1 cellular context compared by ENCODE assay signal in the genomic region with DNA sequence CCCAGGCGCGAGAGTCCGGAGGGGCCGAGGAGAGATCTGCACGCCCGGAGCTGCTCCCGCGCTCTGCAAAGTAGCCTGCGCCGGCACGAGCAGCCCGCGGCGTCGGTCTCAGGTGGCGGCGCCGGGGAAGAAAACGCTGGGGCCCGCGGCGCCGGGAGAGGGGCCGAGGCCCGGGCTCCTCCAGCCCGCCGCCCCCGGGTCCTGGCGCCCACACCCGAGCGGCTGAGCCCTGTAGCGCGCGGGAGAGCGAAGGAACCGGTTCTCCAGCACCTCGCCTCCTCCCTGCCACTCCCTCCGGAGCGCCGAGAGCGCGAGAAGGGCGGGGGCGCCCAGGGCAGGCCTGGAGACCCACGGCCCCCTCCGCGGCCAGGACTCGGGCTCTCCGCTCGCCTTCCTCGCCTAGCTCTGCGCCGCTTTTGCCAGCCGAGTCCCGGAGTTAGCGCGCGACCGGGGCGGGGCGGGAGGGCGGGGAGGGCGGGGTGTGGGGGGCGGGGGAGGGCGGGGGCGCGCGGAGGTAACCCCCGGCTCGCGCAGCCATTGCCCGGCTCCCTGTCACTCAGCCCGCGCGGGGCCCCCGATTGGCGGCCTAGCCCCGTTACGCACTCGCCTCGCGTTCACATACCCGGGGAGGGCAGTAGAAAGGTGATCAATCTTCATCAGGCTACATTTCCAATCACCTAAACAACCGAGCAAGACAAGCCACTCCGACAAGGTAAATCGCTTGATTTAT.
A peak's percentile ranks its signal among the peaks of the same experiment; 100 is the strongest.
TF ChIP-seq lines count a peak whose summit lies in the region.

A gene (plus strand): TSS at position 645 of the 730 bp plus-strand sequence. CDS start 2,161 bp downstream, outside the sequence.

TF ChIP-seq in HepG2, 621 proteins besides CTCF, POLR2A, EP300 and RAD21 (continued from another document and continues in another):
- TF ChIP-seq, protein P1, sequence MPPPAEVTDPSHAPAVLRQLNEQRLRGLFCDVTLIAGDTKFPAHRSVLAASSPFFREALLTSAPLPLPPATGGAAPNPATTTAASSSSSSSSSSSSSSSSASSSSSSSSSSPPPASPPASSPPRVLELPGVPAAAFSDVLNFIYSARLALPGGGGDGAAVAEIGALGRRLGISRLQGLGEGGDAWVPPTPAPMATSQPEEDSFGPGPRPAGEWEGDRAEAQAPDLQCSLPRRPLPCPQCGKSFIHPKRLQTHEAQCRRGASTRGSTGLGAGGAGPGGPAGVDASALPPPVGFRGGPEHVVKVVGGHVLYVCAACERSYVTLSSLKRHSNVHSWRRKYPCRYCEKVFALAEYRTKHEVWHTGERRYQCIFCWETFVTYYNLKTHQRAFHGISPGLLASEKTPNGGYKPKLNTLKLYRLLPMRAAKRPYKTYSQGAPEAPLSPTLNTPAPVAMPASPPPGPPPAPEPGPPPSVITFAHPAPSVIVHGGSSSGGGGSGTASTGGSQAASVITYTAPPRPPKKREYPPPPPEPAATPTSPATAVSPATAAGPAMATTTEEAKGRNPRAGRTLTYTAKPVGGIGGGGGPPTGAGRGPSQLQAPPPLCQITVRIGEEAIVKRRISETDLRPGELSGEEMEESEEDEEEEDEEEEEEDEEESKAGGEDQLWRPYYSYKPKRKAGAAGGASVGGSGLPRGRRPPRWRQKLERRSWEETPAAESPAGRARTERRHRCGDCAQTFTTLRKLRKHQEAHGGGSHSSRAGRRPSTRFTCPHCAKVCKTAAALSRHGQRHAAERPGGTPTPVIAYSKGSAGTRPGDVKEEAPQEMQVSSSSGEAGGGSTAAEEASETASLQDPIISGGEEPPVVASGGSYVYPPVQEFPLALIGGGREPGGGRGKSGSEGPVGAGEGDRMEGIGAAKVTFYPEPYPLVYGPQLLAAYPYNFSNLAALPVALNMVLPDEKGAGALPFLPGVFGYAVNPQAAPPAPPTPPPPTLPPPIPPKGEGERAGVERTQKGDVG (CRISPR knock-in tag; IDR thresholded peaks at IDR 0.05; ENCODE audit: borderline replicate concordance): no peak
- TF ChIP-seq MAFG (CRISPR knock-in tag; IDR thresholded peaks at IDR 0.05) (no peak), IRX3 (CRISPR knock-in tag; IDR thresholded peaks at IDR 0.05; ENCODE audit: borderline replicate concordance, low read depth) (no peak), JUND (CRISPR knock-in tag; IDR thresholded peaks at IDR 0.05) (peak; percentile 58; the same call in 1 of the 2 replicates), FOXA1 (IDR thresholded peaks at IDR 0.05) (no peak), FOXA1 (CRISPR knock-in tag; IDR thresholded peaks at IDR 0.05) (no peak), NFYB (CRISPR knock-in tag; IDR thresholded peaks at IDR 0.05) (peak; percentile 89), MTF1 (CRISPR knock-in tag; IDR thresholded peaks at IDR 0.05) (peak; percentile 64; the same call in 1 of the 2 replicates), MBD4 (IDR thresholded peaks at IDR 0.05; ENCODE audit: borderline replicate concordance, low read length) (no peak), EED (CRISPR knock-in tag; IDR thresholded peaks at IDR 0.05) (peak; percentile 68; the same call in 1 of the 2 replicates), RELA (CRISPR knock-in tag; IDR thresholded peaks at IDR 0.05) (no peak), SSRP1 (CRISPR knock-in tag; IDR thresholded peaks at IDR 0.05) (no peak), ZNF607 (CRISPR knock-in tag; IDR thresholded peaks at IDR 0.05; ENCODE audit: borderline replicate concordance) (no peak), TAF15 (IDR thresholded peaks at IDR 0.05; ENCODE audit: low read depth, low read length, poor library complexity, severe bottlenecking) (no peak), ZNF484 (CRISPR knock-in tag; IDR thresholded peaks at IDR 0.05; ENCODE audit: borderline replicate concordance, low read depth) (no peak), MEIS2 (CRISPR knock-in tag; IDR thresholded peaks at IDR 0.05) (peak; percentile 95), TCF12 (IDR thresholded peaks at IDR 0.05) (no peak), TCF12 (CRISPR knock-in tag; IDR thresholded peaks at IDR 0.05) (no peak), PAWR (CRISPR knock-in tag; IDR thresholded peaks at IDR 0.05; ENCODE audit: borderline replicate concordance) (no peak), FLYWCH1 (CRISPR knock-in tag; IDR thresholded peaks at IDR 0.05) (no peak), BRD4 (CRISPR knock-in tag; IDR thresholded peaks at IDR 0.05) (no peak), PHF5A (CRISPR knock-in tag; IDR thresholded peaks at IDR 0.05; ENCODE audit: low read depth, unreplicated experiment) (no peak), MAF1 (CRISPR knock-in tag; IDR thresholded peaks at IDR 0.05; ENCODE audit: borderline replicate concordance) (no peak)
- TF ChIP-seq, protein P2, sequence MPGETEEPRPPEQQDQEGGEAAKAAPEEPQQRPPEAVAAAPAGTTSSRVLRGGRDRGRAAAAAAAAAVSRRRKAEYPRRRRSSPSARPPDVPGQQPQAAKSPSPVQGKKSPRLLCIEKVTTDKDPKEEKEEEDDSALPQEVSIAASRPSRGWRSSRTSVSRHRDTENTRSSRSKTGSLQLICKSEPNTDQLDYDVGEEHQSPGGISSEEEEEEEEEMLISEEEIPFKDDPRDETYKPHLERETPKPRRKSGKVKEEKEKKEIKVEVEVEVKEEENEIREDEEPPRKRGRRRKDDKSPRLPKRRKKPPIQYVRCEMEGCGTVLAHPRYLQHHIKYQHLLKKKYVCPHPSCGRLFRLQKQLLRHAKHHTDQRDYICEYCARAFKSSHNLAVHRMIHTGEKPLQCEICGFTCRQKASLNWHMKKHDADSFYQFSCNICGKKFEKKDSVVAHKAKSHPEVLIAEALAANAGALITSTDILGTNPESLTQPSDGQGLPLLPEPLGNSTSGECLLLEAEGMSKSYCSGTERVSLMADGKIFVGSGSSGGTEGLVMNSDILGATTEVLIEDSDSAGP (CRISPR knock-in tag; IDR thresholded peaks at IDR 0.05; ENCODE audit: borderline replicate concordance): peak; percentile 85
- TF ChIP-seq, protein P3, sequence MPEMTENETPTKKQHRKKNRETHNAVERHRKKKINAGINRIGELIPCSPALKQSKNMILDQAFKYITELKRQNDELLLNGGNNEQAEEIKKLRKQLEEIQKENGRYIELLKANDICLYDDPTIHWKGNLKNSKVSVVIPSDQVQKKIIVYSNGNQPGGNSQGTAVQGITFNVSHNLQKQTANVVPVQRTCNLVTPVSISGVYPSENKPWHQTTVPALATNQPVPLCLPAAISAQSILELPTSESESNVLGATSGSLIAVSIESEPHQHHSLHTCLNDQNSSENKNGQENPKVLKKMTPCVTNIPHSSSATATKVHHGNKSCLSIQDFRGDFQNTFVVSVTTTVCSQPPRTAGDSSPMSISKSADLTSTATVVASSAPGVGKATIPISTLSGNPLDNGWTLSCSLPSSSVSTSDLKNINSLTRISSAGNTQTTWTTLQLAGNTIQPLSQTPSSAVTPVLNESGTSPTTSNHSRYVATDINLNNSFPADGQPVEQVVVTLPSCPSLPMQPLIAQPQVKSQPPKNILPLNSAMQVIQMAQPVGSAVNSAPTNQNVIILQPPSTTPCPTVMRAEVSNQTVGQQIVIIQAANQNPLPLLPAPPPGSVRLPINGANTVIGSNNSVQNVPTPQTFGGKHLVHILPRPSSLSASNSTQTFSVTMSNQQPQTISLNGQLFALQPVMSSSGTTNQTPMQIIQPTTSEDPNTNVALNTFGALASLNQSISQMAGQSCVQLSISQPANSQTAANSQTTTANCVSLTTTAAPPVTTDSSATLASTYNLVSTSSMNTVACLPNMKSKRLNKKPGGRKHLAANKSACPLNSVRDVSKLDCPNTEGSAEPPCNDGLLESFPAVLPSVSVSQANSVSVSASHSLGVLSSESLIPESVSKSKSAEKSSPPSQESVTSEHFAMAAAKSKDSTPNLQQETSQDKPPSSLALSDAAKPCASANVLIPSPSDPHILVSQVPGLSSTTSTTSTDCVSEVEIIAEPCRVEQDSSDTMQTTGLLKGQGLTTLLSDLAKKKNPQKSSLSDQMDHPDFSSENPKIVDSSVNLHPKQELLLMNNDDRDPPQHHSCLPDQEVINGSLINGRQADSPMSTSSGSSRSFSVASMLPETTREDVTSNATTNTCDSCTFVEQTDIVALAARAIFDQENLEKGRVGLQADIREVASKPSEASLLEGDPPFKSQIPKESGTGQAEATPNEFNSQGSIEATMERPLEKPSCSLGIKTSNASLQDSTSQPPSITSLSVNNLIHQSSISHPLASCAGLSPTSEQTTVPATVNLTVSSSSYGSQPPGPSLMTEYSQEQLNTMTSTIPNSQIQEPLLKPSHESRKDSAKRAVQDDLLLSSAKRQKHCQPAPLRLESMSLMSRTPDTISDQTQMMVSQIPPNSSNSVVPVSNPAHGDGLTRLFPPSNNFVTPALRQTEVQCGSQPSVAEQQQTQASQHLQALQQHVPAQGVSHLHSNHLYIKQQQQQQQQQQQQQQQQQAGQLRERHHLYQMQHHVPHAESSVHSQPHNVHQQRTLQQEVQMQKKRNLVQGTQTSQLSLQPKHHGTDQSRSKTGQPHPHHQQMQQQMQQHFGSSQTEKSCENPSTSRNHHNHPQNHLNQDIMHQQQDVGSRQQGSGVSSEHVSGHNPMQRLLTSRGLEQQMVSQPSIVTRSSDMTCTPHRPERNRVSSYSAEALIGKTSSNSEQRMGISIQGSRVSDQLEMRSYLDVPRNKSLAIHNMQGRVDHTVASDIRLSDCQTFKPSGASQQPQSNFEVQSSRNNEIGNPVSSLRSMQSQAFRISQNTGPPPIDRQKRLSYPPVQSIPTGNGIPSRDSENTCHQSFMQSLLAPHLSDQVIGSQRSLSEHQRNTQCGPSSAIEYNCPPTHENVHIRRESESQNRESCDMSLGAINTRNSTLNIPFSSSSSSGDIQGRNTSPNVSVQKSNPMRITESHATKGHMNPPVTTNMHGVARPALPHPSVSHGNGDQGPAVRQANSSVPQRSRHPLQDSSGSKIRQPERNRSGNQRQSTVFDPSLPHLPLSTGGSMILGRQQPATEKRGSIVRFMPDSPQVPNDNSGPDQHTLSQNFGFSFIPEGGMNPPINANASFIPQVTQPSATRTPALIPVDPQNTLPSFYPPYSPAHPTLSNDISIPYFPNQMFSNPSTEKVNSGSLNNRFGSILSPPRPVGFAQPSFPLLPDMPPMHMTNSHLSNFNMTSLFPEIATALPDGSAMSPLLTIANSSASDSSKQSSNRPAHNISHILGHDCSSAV (CRISPR knock-in tag; IDR thresholded peaks at IDR 0.05; ENCODE audit: borderline replicate concordance): no peak
- TF ChIP-seq, protein P4, sequence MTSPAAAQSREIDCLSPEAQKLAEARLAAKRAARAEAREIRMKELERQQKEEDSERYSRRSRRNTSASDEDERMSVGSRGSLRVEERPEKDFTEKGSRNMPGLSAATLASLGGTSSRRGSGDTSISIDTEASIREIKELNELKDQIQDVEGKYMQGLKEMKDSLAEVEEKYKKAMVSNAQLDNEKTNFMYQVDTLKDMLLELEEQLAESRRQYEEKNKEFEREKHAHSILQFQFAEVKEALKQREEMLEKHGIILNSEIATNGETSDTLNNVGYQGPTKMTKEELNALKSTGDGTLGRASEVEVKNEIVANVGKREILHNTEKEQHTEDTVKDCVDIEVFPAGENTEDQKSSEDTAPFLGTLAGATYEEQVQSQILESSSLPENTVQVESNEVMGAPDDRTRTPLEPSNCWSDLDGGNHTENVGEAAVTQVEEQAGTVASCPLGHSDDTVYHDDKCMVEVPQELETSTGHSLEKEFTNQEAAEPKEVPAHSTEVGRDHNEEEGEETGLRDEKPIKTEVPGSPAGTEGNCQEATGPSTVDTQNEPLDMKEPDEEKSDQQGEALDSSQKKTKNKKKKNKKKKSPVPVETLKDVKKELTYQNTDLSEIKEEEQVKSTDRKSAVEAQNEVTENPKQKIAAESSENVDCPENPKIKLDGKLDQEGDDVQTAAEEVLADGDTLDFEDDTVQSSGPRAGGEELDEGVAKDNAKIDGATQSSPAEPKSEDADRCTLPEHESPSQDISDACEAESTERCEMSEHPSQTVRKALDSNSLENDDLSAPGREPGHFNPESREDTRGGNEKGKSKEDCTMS (CRISPR knock-in tag; conservative IDR thresholded peaks at IDR 0.05): no peak
- TF ChIP-seq, protein P5, sequence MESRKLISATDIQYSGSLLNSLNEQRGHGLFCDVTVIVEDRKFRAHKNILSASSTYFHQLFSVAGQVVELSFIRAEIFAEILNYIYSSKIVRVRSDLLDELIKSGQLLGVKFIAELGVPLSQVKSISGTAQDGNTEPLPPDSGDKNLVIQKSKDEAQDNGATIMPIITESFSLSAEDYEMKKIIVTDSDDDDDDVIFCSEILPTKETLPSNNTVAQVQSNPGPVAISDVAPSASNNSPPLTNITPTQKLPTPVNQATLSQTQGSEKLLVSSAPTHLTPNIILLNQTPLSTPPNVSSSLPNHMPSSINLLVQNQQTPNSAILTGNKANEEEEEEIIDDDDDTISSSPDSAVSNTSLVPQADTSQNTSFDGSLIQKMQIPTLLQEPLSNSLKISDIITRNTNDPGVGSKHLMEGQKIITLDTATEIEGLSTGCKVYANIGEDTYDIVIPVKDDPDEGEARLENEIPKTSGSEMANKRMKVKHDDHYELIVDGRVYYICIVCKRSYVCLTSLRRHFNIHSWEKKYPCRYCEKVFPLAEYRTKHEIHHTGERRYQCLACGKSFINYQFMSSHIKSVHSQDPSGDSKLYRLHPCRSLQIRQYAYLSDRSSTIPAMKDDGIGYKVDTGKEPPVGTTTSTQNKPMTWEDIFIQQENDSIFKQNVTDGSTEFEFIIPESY (CRISPR knock-in tag; IDR thresholded peaks at IDR 0.05): no peak
- TF ChIP-seq, protein P6, sequence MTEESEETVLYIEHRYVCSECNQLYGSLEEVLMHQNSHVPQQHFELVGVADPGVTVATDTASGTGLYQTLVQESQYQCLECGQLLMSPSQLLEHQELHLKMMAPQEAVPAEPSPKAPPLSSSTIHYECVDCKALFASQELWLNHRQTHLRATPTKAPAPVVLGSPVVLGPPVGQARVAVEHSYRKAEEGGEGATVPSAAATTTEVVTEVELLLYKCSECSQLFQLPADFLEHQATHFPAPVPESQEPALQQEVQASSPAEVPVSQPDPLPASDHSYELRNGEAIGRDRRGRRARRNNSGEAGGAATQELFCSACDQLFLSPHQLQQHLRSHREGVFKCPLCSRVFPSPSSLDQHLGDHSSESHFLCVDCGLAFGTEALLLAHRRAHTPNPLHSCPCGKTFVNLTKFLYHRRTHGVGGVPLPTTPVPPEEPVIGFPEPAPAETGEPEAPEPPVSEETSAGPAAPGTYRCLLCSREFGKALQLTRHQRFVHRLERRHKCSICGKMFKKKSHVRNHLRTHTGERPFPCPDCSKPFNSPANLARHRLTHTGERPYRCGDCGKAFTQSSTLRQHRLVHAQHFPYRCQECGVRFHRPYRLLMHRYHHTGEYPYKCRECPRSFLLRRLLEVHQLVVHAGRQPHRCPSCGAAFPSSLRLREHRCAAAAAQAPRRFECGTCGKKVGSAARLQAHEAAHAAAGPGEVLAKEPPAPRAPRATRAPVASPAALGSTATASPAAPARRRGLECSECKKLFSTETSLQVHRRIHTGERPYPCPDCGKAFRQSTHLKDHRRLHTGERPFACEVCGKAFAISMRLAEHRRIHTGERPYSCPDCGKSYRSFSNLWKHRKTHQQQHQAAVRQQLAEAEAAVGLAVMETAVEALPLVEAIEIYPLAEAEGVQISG (CRISPR knock-in tag; IDR thresholded peaks at IDR 0.05): peak; percentile 73
- TF ChIP-seq, protein P7, sequence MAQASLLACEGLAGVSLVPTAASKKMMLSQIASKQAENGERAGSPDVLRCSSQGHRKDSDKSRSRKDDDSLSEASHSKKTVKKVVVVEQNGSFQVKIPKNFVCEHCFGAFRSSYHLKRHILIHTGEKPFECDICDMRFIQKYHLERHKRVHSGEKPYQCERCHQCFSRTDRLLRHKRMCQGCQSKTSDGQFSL (CRISPR knock-in tag; IDR thresholded peaks at IDR 0.05): no peak
- TF ChIP-seq, protein P8, sequence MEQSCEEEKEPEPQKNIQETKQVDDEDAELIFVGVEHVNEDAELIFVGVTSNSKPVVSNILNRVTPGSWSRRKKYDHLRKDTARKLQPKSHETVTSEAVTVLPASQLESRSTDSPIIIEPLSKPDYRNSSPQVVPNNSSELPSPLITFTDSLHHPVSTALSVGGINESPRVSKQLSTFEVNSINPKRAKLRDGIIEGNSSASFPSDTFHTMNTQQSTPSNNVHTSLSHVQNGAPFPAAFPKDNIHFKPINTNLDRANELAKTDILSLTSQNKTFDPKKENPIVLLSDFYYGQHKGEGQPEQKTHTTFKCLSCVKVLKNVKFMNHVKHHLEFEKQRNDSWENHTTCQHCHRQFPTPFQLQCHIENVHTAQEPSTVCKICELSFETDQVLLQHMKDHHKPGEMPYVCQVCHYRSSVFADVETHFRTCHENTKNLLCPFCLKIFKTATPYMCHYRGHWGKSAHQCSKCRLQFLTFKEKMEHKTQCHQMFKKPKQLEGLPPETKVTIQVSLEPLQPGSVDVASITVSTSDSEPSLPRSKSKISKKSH (CRISPR knock-in tag; IDR thresholded peaks at IDR 0.05; ENCODE audit: borderline replicate concordance): no peak
